11 cellular contexts compared by ENCODE assay signal in genomic region chr17:83125515-83126274, GRCh38. TPM values are rescaled to one million over a fixed set of nuclear protein-coding genes. Genes with fewer than 3 reads are reported as not detected.
DNase-seq lines count a peak whose midpoint lies in the region; ATAC-seq and TF ChIP-seq lines count a peak whose summit lies in the region.
"Had no signal": no experiment of that assay in that cellular context is flagged by ENCODE, and none has a peak within 500 bp of the region (broad histone marks: within the 10 kb centered on the region; RNA-seq: fewer than 3 reads in every experiment).

No MANE protein-coding gene starts in this region.

- no peak overlapping the region for H3K4me2 ChIP-seq in H9 (ENCODE audit: insufficient read depth, insufficient read length, low read length)

- peaks cover 0 to 4% (median 0%) of the 10 kb centered on the region in 3 experiments; a peak in 2 of 7 replicates for H3K36me3 Mint-ChIP-seq in H9 (ENCODE audit: insufficient read depth in 1 of 3, low read depth in 3 of 3)
- no peaks in the 10 kb centered on the region for H3K36me3 Mint-ChIP-seq in activated T-cell treated with anti-CD3 and anti-CD28 coated beads, Interleukin-2, amount 50 U/mL, for 4 hours (ENCODE audit: insufficient read depth)

- H4K20me1 ChIP-seq in H9 (ENCODE audit: control insufficient read depth, insufficient read depth, insufficient read length): no peaks in the 10 kb centered on the region

- H3K27me3 ChIP-seq in H9 (ENCODE audit: insufficient read depth, low read length) (peaks cover 9% of the 10 kb centered on the region; the same call in 1 of the 2 replicates), HAP-1 (ENCODE audit: low read depth) (peaks cover 17% of the 10 kb centered on the region)

- in situ Hi-C loops in HAP-1 (cut with MboI; ENCODE audit: low sequenced_read_pairs): no loop called here

- H2BK15ac ChIP-seq in H9 (ENCODE audit: low read depth, low read length): no peak overlapping the region

- H3T11ph ChIP-seq in H9 (ENCODE audit: low read length): no peak overlapping the region

- H3K27ac ChIP-seq in H9 (ENCODE audit: insufficient read length, low read depth, low read length): no peak overlapping the region
- H3K27ac ChIP-seq: heart right ventricle had no signal

- DNase-seq in AG20443 (ENCODE audit: low spot score): peak; percentile 85
- DNase-seq in H9: peak; percentile 30
- no peak for DNase-seq in activated T-cell treated with anti-CD3 and anti-CD28 coated beads, Interleukin-2, amount 50 U/mL, for 4 hours
- peak; percentile 90 for DNase-seq in mesenteric fat pad (ENCODE audit: low spot score)
- no peak for DNase-seq in HAP-1 (ENCODE audit: low spot score in 2 of 2)
- DNase-seq: heart right ventricle, Karpas-422, SW 1271 had no signal

- no peak overlapping the region for H3K4me3 Mint-ChIP-seq in H9
- no peak overlapping the region for H3K4me3 Mint-ChIP-seq in activated T-cell treated with anti-CD3 and anti-CD28 coated beads, Interleukin-2, amount 50 U/mL, for 4 hours

- no peak overlapping the region for H3K9ac ChIP-seq in H9 (ENCODE audit: extremely low read depth, insufficient read length, low read length)

- no peak overlapping the region for H3K56ac ChIP-seq in H9 (ENCODE audit: insufficient read length, low read depth, low read length)

- H3K9me3 ChIP-seq in H9 (ENCODE audit: control insufficient read depth, low read depth, low read length): no peaks in the 10 kb centered on the region
- H3K9me3 ChIP-seq in HAP-1: no peaks in the 10 kb centered on the region
- H3K9me3 ChIP-seq: heart right ventricle had no signal

- no peak overlapping the region for H3K4me3 ChIP-seq in HAP-1

- H2BK12ac ChIP-seq in H9 (ENCODE audit: insufficient read length, low read depth, low read length): no peak overlapping the region

- peak; percentile 46 for ATAC-seq in activated T-cell treated with anti-CD3 and anti-CD28 coated beads, Interleukin-2, amount 50 U/mL, for 4 hours
- ATAC-seq in GM18909 (IDR thresholded peaks at IDR 0.05; ENCODE audit: poor library complexity, unreplicated experiment) (no peak), HG02981 (IDR thresholded peaks at IDR 0.05; ENCODE audit: unreplicated experiment) (no peak), GM21825 (IDR thresholded peaks at IDR 0.05; ENCODE audit: unreplicated experiment) (no peak)

- no peak overlapping the region for H2BK20ac ChIP-seq in H9 (ENCODE audit: low read depth, low read length, poor library complexity, severe bottlenecking)

- no peaks in the 10 kb centered on the region for H3K79me1 ChIP-seq in H9 (ENCODE audit: insufficient read depth, low read depth, low read length, poor library complexity, severe bottlenecking)

- TF ChIP-seq CTCF in H9 (conservative IDR thresholded peaks at IDR 0.05): no peak

- H2BK5ac ChIP-seq in H9 (ENCODE audit: insufficient read length, low read length): no peak overlapping the region

- H2AFZ ChIP-seq in H9 (ENCODE audit: low read length): no peak overlapping the region

- no peaks in the 10 kb centered on the region for H3K23me2 ChIP-seq in H9 (ENCODE audit: insufficient read length, low read depth, low read length, poor library complexity, severe bottlenecking)

- H4K8ac ChIP-seq in H9 (replicated peaks; ENCODE audit: insufficient read length, low read depth, low read length): no peak overlapping the region

- H4K91ac ChIP-seq in H9 (ENCODE audit: insufficient read length, low read depth, low read length): no peak overlapping the region

- no peak overlapping the region for H4K5ac ChIP-seq in H9 (ENCODE audit: insufficient read length, low read depth, low read length)

- no peak overlapping the region for H2AK5ac ChIP-seq in H9 (ENCODE audit: insufficient read length, low read length)

- H3K27ac Mint-ChIP-seq in H9: no peak overlapping the region

- peaks cover 4% of the 10 kb centered on the region; the same call in 1 of the 2 replicates for H3K4me1 ChIP-seq in H9 (ENCODE audit: insufficient read depth, low read length)
- H3K4me1 ChIP-seq in HAP-1: no peaks in the 10 kb centered on the region

- no peaks in the 10 kb centered on the region for H3K36me3 ChIP-seq in HAP-1 (replicated peaks)
- H3K36me3 ChIP-seq: heart right ventricle had no signal

- H3K9me3 Mint-ChIP-seq in H9: peaks cover 2 to 4% of the 10 kb centered on the region in 2 experiments; a peak in 4 of 5 replicates
- H3K9me3 Mint-ChIP-seq in activated T-cell treated with anti-CD3 and anti-CD28 coated beads, Interleukin-2, amount 50 U/mL, for 4 hours: no peaks in the 10 kb centered on the region

- H2BK120ac ChIP-seq in H9 (ENCODE audit: low read depth, low read length, poor library complexity, severe bottlenecking): no peak overlapping the region

- no peak overlapping the region for H3K14ac ChIP-seq in H9 (ENCODE audit: insufficient read depth, low read length)

- no peak overlapping the region for H3K18ac ChIP-seq in H9 (ENCODE audit: insufficient read length, low read depth, low read length)

- H3K79me2 ChIP-seq in H9 (ENCODE audit: insufficient read depth, low read length): no peaks in the 10 kb centered on the region

- WGBS in H9 (ENCODE audit: extremely low coverage, insufficient read length, low lambda C conversion rate): no CpG with 5 or more reads among the region's 21 CpGs

- H3K27me3 Mint-ChIP-seq in H9 (ENCODE audit: low read depth): peaks cover 39% of the 10 kb centered on the region
- H3K27me3 Mint-ChIP-seq in activated T-cell treated with anti-CD3 and anti-CD28 coated beads, Interleukin-2, amount 50 U/mL, for 4 hours (ENCODE audit: low read depth): peaks cover 35% of the 10 kb centered on the region

- no peak overlapping the region for H3K4ac ChIP-seq in H9 (ENCODE audit: low read depth, low read length)

- H3K23ac ChIP-seq in H9 (ENCODE audit: insufficient read length, low read depth, low read length): no peak overlapping the region

- H3K4me1 Mint-ChIP-seq in H9: peaks cover 14 to 18% of the 10 kb centered on the region in 2 experiments
- H3K4me1 Mint-ChIP-seq in activated T-cell treated with anti-CD3 and anti-CD28 coated beads, Interleukin-2, amount 50 U/mL, for 4 hours (ENCODE audit: low read depth): peaks cover 16% of the 10 kb centered on the region

RNA-seq across cellular contexts. Expression of gene METRNL, which starts 46.3 kb away (rescaled TPM):
- total RNA-seq in H9 (2021): 19.4 and 21.4 TPM in 2 replicates
- 10 to 100 TPM; 12.1 to 26.2 (median 23.1) TPM for total RNA-seq in activated T-cell treated with anti-CD3 and anti-CD28 coated beads, Interleukin-2, amount 50 U/mL, for 4 hours
- total RNA-seq in mesenteric fat pad: 151 TPM

Comparison
In these comparisons a context has a peak if more than half of its experiments do, and no peak if none do; other contexts are left out.
1. DNase-seq: peak in AG20443 (single experiment), H9 (single experiment) and mesenteric fat pad (single experiment); none in activated T-cell treated with anti-CD3 and anti-CD28 coated beads, Interleukin-2, amount 50 U/mL, for 4 hours (single experiment) and HAP-1 (0 of 2).
2. ATAC-seq: peak in activated T-cell treated with anti-CD3 and anti-CD28 coated beads, Interleukin-2, amount 50 U/mL, for 4 hours (2 of 2); none in GM18909 (single experiment), HG02981 (single experiment) and GM21825 (single experiment).